8 cellular contexts compared by ENCODE assay signal in the genomic region with DNA sequence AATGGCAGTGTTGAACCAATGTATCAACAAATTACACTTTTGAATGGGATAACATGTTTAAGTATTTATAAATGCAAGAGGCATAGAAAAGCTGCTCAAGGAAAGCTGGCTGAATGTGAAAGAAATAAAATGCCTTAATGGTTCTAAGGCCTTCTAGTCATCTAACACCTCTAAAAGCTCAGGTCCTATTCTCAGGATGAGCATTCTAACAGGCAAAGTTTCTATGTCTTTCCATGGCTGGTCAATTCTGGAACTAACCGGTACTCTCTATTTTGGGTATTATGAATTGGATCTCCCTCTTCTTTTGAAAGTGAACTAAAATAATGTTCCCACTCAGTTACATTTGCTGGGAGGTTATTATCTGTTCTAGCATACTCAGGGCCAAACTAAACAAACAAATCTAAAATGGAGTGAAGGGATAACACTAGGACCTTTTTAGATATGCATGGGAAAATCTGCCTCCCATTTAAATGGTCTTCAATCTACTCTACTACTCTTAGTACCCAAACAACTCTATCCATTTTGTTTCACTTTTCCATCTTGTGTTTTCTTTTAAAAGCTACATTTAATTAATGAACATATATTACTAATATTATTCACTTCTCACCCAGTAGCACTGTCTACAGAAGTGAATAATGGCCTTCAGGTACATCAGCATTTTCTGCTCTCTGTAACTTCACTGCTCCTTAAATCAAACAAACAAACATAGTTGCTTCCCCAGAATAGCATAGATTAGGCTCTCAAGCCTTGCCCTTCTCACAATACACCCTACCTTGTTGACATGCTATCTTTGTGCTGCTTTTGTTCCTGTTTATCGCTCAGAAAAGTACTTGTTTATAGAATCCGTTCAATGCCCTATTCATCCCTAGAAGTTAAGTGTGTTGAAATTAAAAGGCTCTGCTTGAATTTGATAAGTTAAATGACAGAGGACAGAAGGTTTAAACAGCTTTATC. TPM values are rescaled to one million over a fixed set of nuclear protein-coding genes. Genes with fewer than 3 reads are reported as not detected.
A peak's percentile ranks its signal among the peaks of the same experiment; 100 is the strongest.
DNase-seq lines count a peak whose midpoint lies in the region; ATAC-seq, FAIRE-seq and TF ChIP-seq lines count a peak whose summit lies in the region.
"Had no signal": no experiment of that assay in that cellular context is flagged by ENCODE, and none has a peak within 500 bp of the region (broad histone marks: within the 10 kb centered on the region; RNA-seq: fewer than 3 reads in every experiment).

No MANE protein-coding gene starts in this region.

- H3K36me3 ChIP-seq in GM23338 (ENCODE audit: insufficient read depth) (no peaks in the 10 kb centered on the region), SU-DHL-6 (ENCODE audit: low read length) (no peaks in the 10 kb centered on the region; the same call in 1 of the 2 replicates), cardiac muscle cell (no peaks in the 10 kb centered on the region), small intestine (ENCODE audit: control insufficient read depth in 2 of 2, insufficient read depth in 2 of 2, low read length in 2 of 2) (no peaks in the 10 kb centered on the region)

- peaks cover 13% of the 10 kb centered on the region; the same call in 2 of the 3 replicates for H3K36me3 Mint-ChIP-seq in GM23338 (ENCODE audit: low read depth)

- no peak overlapping the region for H3K4me2 ChIP-seq in GM23338
- H3K4me2 ChIP-seq in SU-DHL-6 (ENCODE audit: low read depth, low read length, poor library complexity, severe bottlenecking): peak overlapping the region; percentile 66

- H3K9me3 ChIP-seq in SU-DHL-6 (ENCODE audit: insufficient read depth, low read length): no peaks in the 10 kb centered on the region
- H3K9me3 ChIP-seq in cardiac muscle cell (ENCODE audit: low read depth): no peaks in the 10 kb centered on the region
- H3K9me3 ChIP-seq in small intestine (ENCODE audit: control insufficient read depth, low read depth): no peaks in the 10 kb centered on the region

- no peak for FAIRE-seq in small intestine (lab: Jason Lieb, UNC)

- peak overlapping the region; percentile 33 for H3K9ac ChIP-seq in SU-DHL-6 (ENCODE audit: low read length)

- no peak overlapping the region for H3K27ac ChIP-seq in GM23338 (ENCODE audit: low read depth)
- H3K27ac ChIP-seq in SU-DHL-6 (ENCODE audit: low read depth, low read length): peak overlapping the region; percentile 95
- H3K27ac ChIP-seq in cardiac muscle cell: peak overlapping the region; percentile 84
- H3K27ac ChIP-seq in small intestine (ENCODE audit: low read depth in 1 of 2, low read length in 1 of 2): peak overlapping the region; percentile 74 to 86

- ATAC-seq in GM23338 (no peak), omental fat pad (ENCODE audit: low FRiP score) (no peak), GM19397 (IDR thresholded peaks at IDR 0.05; ENCODE audit: unreplicated experiment) (no peak)

- H3K79me2 ChIP-seq in GM23338 (replicated peaks; ENCODE audit: insufficient read depth) (peaks cover 4% of the 10 kb centered on the region; the same call in 1 of the 2 replicates), SU-DHL-6 (ENCODE audit: insufficient read depth, low read length) (peaks cover 92% of the 10 kb centered on the region)

- H3K4me3 ChIP-seq in GM23338 (no peak overlapping the region), SU-DHL-6 (ENCODE audit: insufficient read depth, low read length, poor library complexity, severe bottlenecking) (peak overlapping the region; percentile 35), cardiac muscle cell (no peak overlapping the region), small intestine (ENCODE audit: low read depth in 1 of 2, low read length in 2 of 2) (no peak overlapping the region)

- peak overlapping the region; percentile 6; the same call in 1 of the 2 replicates for H3K27ac Mint-ChIP-seq in GM23338

- H3K4me1 ChIP-seq in GM23338 (ENCODE audit: insufficient read depth) (no peaks in the 10 kb centered on the region), cardiac muscle cell (ENCODE audit: low read depth) (peaks cover 32% of the 10 kb centered on the region), small intestine (ENCODE audit: control insufficient read depth in 2 of 2, insufficient read depth in 1 of 2, low read depth in 1 of 2, low read length in 1 of 2) (peaks cover 14 to 23% of the 10 kb centered on the region in 2 donors)

- H3K9me3 Mint-ChIP-seq in GM23338: no peaks in the 10 kb centered on the region

- H3F3A ChIP-seq in GM23338 (replicated peaks; ENCODE audit: low read depth) (no peaks in the 10 kb centered on the region), SU-DHL-6 (ENCODE audit: insufficient read depth) (peaks cover 80% of the 10 kb centered on the region)

- H3K27me3 Mint-ChIP-seq in GM23338 (ENCODE audit: insufficient read depth, low read depth, poor library complexity): no peaks in the 10 kb centered on the region

- H3K9me2 ChIP-seq in GM23338 (ENCODE audit: insufficient read depth) (no peaks in the 10 kb centered on the region), SU-DHL-6 (replicated peaks; ENCODE audit: insufficient read depth, low read length) (no peaks in the 10 kb centered on the region)

- H3K27me3 ChIP-seq in GM23338 (ENCODE audit: insufficient read depth): no peaks in the 10 kb centered on the region
- H3K27me3 ChIP-seq in SU-DHL-6 (ENCODE audit: low read length): no peaks in the 10 kb centered on the region
- no peaks in the 10 kb centered on the region for H3K27me3 ChIP-seq in cardiac muscle cell
- no peaks in the 10 kb centered on the region for H3K27me3 ChIP-seq in small intestine (ENCODE audit: control insufficient read depth in 2 of 2, insufficient read depth in 2 of 2, low read length in 2 of 2)

- H4K20me1 ChIP-seq in GM23338 (replicated peaks; ENCODE audit: insufficient read depth) (no peaks in the 10 kb centered on the region), SU-DHL-6 (ENCODE audit: low read depth, low read length) (no peaks in the 10 kb centered on the region)

- DNase-seq in GM23338 (ENCODE audit: low spot score) (no peak), cardiac muscle cell (ENCODE audit: low read depth in 1 of 2, low spot score in 1 of 2) (peak; percentile 28 to 33), small intestine (no peak), omental fat pad (ENCODE audit: low spot score) (no peak), NK-92 (lab: John Stamatoyannopoulos, UW; ENCODE audit: unreplicated experiment) (no peak)
- DNase-seq: SHP77 treated with DMSO at 0.1 percent for 48 hours had no signal

- no peak overlapping the region for H3K4me3 Mint-ChIP-seq in GM23338

- 52 to 61% (median 59%) methylated on average over 3 of the region's 3 CpGs for WGBS in small intestine, 3 donors

- H3K4me1 Mint-ChIP-seq in GM23338: peaks cover 17% of the 10 kb centered on the region; the same call in 2 of the 3 replicates

- TF ChIP-seq CTCF in GM23338 (conservative IDR thresholded peaks at IDR 0.05; ENCODE audit: low read depth in 2 of 2) (no peak), SU-DHL-6 (IDR thresholded peaks at IDR 0.05; ENCODE audit: insufficient read depth, low read length, poor library complexity, severe bottlenecking) (no peak), cardiac muscle cell (IDR thresholded peaks at IDR 0.05; ENCODE audit: low read depth, low read length) (no peak), omental fat pad (IDR thresholded peaks at IDR 0.05) (no peak)

- H2AFZ ChIP-seq in GM23338 (no peak overlapping the region), SU-DHL-6 (ENCODE audit: low read depth, low read length, severe bottlenecking) (no peak overlapping the region)

TF ChIP-seq in GM23338, 12 proteins besides CTCF, POLR2A, EP300 and RAD21 (continues in another document):
- no peak for TF ChIP-seq EZH2phosphoT487 (IDR thresholded peaks at IDR 0.05; ENCODE audit: unreplicated experiment)
- no peak for TF ChIP-seq POLR2AphosphoS5 (IDR thresholded peaks at IDR 0.05; ENCODE audit: low read depth)
- TF ChIP-seq, protein P1, sequence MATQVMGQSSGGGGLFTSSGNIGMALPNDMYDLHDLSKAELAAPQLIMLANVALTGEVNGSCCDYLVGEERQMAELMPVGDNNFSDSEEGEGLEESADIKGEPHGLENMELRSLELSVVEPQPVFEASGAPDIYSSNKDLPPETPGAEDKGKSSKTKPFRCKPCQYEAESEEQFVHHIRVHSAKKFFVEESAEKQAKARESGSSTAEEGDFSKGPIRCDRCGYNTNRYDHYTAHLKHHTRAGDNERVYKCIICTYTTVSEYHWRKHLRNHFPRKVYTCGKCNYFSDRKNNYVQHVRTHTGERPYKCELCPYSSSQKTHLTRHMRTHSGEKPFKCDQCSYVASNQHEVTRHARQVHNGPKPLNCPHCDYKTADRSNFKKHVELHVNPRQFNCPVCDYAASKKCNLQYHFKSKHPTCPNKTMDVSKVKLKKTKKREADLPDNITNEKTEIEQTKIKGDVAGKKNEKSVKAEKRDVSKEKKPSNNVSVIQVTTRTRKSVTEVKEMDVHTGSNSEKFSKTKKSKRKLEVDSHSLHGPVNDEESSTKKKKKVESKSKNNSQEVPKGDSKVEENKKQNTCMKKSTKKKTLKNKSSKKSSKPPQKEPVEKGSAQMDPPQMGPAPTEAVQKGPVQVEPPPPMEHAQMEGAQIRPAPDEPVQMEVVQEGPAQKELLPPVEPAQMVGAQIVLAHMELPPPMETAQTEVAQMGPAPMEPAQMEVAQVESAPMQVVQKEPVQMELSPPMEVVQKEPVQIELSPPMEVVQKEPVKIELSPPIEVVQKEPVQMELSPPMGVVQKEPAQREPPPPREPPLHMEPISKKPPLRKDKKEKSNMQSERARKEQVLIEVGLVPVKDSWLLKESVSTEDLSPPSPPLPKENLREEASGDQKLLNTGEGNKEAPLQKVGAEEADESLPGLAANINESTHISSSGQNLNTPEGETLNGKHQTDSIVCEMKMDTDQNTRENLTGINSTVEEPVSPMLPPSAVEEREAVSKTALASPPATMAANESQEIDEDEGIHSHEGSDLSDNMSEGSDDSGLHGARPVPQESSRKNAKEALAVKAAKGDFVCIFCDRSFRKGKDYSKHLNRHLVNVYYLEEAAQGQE (IDR thresholded peaks at IDR 0.05; ENCODE audit: unreplicated experiment): no peak
- TF ChIP-seq NANOG (IDR thresholded peaks at IDR 0.05; ENCODE audit: borderline replicate concordance): no peak
- TF ChIP-seq EZH2 (IDR thresholded peaks at IDR 0.05; ENCODE audit: low read depth, unreplicated experiment): no peak
- TF ChIP-seq CREB1 (CRISPR knock-in tag; IDR thresholded peaks at IDR 0.05; ENCODE audit: low read depth): no peak
- no peak for TF ChIP-seq ZNF114 (CRISPR knock-in tag; IDR thresholded peaks at IDR 0.05)
- TF ChIP-seq JUNB (IDR thresholded peaks at IDR 0.05; ENCODE audit: unreplicated experiment): no peak

RNA-seq across cellular contexts. Expression of gene CBLB, which starts 46.4 kb away (rescaled TPM):
- total RNA-seq in GM23338 (2014; rRNA removed; shearing (Covaris generic)): 41.9 and 47.7 TPM in 2 replicates
- polyA plus RNA-seq in GM23338 (2016; fragmentation: Nextera tagmentation; extraction: Ambion mirVana) (20.5 TPM in 2 replicates), cardiac muscle cell (30.3 and 34.9 TPM in 2 replicates), small intestine (10 to 100 TPM in 1 of 3 donors, 1 to 10 TPM in 2; 8.8 to 16.3 (median 9.5) TPM)
- total RNA-seq in cardiac muscle cell (48.2 and 53.1 TPM in 2 replicates), omental fat pad (100 to 1,000 TPM in 3 of 4 donors, 10 to 100 TPM in 1; 94.7 to 205 (median 126) TPM)

Comparison
In these comparisons a context has a peak if more than half of its experiments do, and no peak if none do; other contexts are left out.
1. DNase-seq: peak in cardiac muscle cell (2 of 2); none in GM23338 (single experiment), small intestine (single experiment), omental fat pad (single experiment) and NK-92 (single experiment).